8 cellular contexts compared by ENCODE assay signal in the genomic region with DNA sequence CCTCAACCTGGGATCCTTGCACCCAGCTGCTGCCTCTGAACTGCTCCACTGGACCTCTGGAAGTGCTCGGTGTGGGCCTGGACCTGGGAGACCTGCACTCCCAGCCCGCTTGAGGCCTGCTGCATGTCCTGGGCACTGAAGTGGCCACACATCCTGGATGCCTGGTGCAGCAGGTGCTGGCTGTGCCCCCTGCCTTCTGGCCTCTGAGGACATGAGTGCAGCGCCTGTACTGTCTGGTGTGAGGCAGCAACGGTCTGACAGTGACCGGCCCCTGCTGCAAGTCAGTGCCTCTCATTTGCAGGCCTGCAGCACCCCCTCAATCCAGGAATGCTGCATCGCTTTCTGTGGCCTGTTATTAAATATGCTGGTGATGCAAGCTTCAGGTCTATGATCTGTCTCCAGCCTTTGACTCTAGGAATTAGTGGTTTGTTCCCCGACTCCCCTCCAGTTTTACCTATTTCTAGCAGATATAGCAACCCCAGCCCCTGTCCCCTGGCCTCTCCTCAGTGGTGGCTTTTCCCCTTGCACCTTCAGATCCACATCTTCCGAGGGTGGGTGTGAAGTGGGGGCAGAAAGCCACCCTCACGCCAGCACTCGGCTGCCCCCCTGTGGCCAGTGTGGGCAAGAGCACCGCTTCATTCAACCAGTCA. TPM values are rescaled to one million over a fixed set of nuclear protein-coding genes. Genes with fewer than 3 reads are reported as not detected.
A peak's percentile ranks its signal among the peaks of the same experiment; 100 is the strongest.
DNase-seq lines count a peak whose midpoint lies in the region; ATAC-seq and TF ChIP-seq lines count a peak whose summit lies in the region.

No MANE protein-coding gene starts in this region.

- TF ChIP-seq CTCF in right atrium auricular region (IDR thresholded peaks at IDR 0.05), result peak; percentile 98 to 99

- peaks cover 8% of the 10 kb centered on the region for H3K27me3 Mint-ChIP-seq in activated naive CD8-positive, alpha-beta T cell treated with anti-CD3 and anti-CD28 coated beads, Interleukin-2, amount 50 U/mL, for 24 hours

- H3K4me1 ChIP-seq in right atrium auricular region, result peaks cover 0 to 29% of the 10 kb centered on the region in 2 donors
- H3K4me1 ChIP-seq in skeletal muscle tissue (ENCODE audit: control insufficient read depth in 3 of 3, insufficient read depth in 3 of 3, low read length in 3 of 3), result peaks cover 65 to 80% (median 73%) of the 10 kb centered on the region in 3 donors

- H3K4me3 ChIP-seq in right atrium auricular region (no peak overlapping the region), skeletal muscle tissue (ENCODE audit: low read length in 3 of 3) (no peak overlapping the region)

- peak overlapping the region; percentile 38 to 73 (median 38) for H3K9ac ChIP-seq in skeletal muscle tissue (ENCODE audit: low read depth in 1 of 3, low read length in 3 of 3)

- H3K27me3 ChIP-seq in right atrium auricular region (no peaks in the 10 kb centered on the region), skeletal muscle tissue (ENCODE audit: control insufficient read depth in 3 of 3, insufficient read depth in 3 of 3, low read length in 3 of 3) (peaks cover 0 to 3% (median 0%) of the 10 kb centered on the region in 3 donors)

- H3K27ac ChIP-seq in right atrium auricular region (peak overlapping the region; percentile 63 to 75), skeletal muscle tissue (ENCODE audit: low read depth, low read length) (peak overlapping the region; percentile 82)

- H3K4me1 Mint-ChIP-seq in activated naive CD8-positive, alpha-beta T cell treated with anti-CD3 and anti-CD28 coated beads, Interleukin-2, amount 50 U/mL, for 24 hours, result peaks cover 18% of the 10 kb centered on the region

- no peaks in the 10 kb centered on the region for H3K9me3 Mint-ChIP-seq in activated naive CD8-positive, alpha-beta T cell treated with anti-CD3 and anti-CD28 coated beads, Interleukin-2, amount 50 U/mL, for 24 hours

- no peak overlapping the region for H3K27ac Mint-ChIP-seq in activated naive CD8-positive, alpha-beta T cell treated with anti-CD3 and anti-CD28 coated beads, Interleukin-2, amount 50 U/mL, for 24 hours

- H3K36me3 Mint-ChIP-seq in activated naive CD8-positive, alpha-beta T cell treated with anti-CD3 and anti-CD28 coated beads, Interleukin-2, amount 50 U/mL, for 24 hours (ENCODE audit: low read depth), result peaks cover 4% of the 10 kb centered on the region

- H3K36me3 ChIP-seq in right atrium auricular region (peaks cover 3% of the 10 kb centered on the region), skeletal muscle tissue (ENCODE audit: control insufficient read depth in 3 of 3, insufficient read depth in 3 of 3, low read length in 3 of 3) (peaks cover 1 to 7% (median 3%) of the 10 kb centered on the region in 3 donors)

- no peaks in the 10 kb centered on the region for H3K9me3 ChIP-seq in right atrium auricular region
- no peaks in the 10 kb centered on the region for H3K9me3 ChIP-seq in skeletal muscle tissue (ENCODE audit: control insufficient read depth in 3 of 3, low read length in 3 of 3)

- DNase-seq in ELR (ENCODE audit: low read depth) (peak; percentile 69), LHCN-M2 (ENCODE audit: low read depth) (peak; percentile 65), T-helper 1 cell (peak; percentile 40 to 61 (median 51)), right atrium auricular region (ENCODE audit: low spot score) (peak; percentile 70)
- peak; percentile 79 for DNase-seq in activated naive CD8-positive, alpha-beta T cell treated with anti-CD3 and anti-CD28 coated beads, Interleukin-2, amount 50 U/mL, for 24 hours

- peak; percentile 64 for ATAC-seq in activated naive CD8-positive, alpha-beta T cell treated with anti-CD3 and anti-CD28 coated beads, Interleukin-2, amount 50 U/mL, for 24 hours
- ATAC-seq in HG02885 (IDR thresholded peaks at IDR 0.05; ENCODE audit: poor library complexity, unreplicated experiment) (no peak), HG03460 (IDR thresholded peaks at IDR 0.05; ENCODE audit: unreplicated experiment) (no peak)

- no peak overlapping the region for H3K4me3 Mint-ChIP-seq in activated naive CD8-positive, alpha-beta T cell treated with anti-CD3 and anti-CD28 coated beads, Interleukin-2, amount 50 U/mL, for 24 hours

RNA-seq across cellular contexts. Expression of a gene that starts 3.6 kb away (rescaled TPM):
- total RNA-seq in LHCN-M2 (2014; rRNA removed) (not detected in 2 replicates), right atrium auricular region (1 to 10 TPM in 1 of 2 donors, under 1 TPM in 1; 0.44 to 3.2 TPM), skeletal muscle tissue (not detected)
- 0.05 TPM for polyA plus RNA-seq in LHCN-M2 (2012)

RNA-seq across cellular contexts. Expression of a gene that starts 13.3 kb away (rescaled TPM):
- total RNA-seq in LHCN-M2 (2014; rRNA removed) (69.2 and 70.4 TPM in 2 replicates), right atrium auricular region (10 to 100 TPM; 26.8 to 36.9 TPM), skeletal muscle tissue (34.4 TPM)
- 81.8 TPM for polyA plus RNA-seq in LHCN-M2 (2012)

RNA-seq across cellular contexts. Expression of a gene that starts 31.9 kb away (rescaled TPM):
- total RNA-seq in LHCN-M2 (2014; rRNA removed) (1.3 and 2.3 TPM in 2 replicates), right atrium auricular region (100 to 1,000 TPM; 150 to 238 TPM), skeletal muscle tissue (24.5 TPM)
- 1.1 TPM for polyA plus RNA-seq in LHCN-M2 (2012)
